Comparison of ENCODE assay signal across 8 cellular contexts in genomic region chr2:231037731-231038482, GRCh38. TPM values are rescaled to one million over a fixed set of nuclear protein-coding genes. Genes with fewer than 3 reads are reported as not detected.
A peak's percentile ranks its signal among the peaks of the same experiment; 100 is the strongest.
DNase-seq lines count a peak whose midpoint lies in the region; ATAC-seq and TF ChIP-seq lines count a peak whose summit lies in the region.

No MANE protein-coding gene starts in this region.

- peak; percentile 31 for ATAC-seq in HG03432 (IDR thresholded peaks at IDR 0.05; ENCODE audit: unreplicated experiment)
- no peak for ATAC-seq in GM21390 (IDR thresholded peaks at IDR 0.05; ENCODE audit: unreplicated experiment)
- ATAC-seq in GM18520 (IDR thresholded peaks at IDR 0.05; ENCODE audit: unreplicated experiment), result no peak
- ATAC-seq in GM19455 (IDR thresholded peaks at IDR 0.05; ENCODE audit: unreplicated experiment), result no peak

- no peaks in the 10 kb centered on the region for H3K36me3 ChIP-seq in BJ (ENCODE audit: control insufficient read depth, insufficient read depth, low read length)
- no peaks in the 10 kb centered on the region for H3K36me3 ChIP-seq in muscle layer of duodenum (ENCODE audit: control insufficient read depth in 1 of 2, insufficient read depth in 2 of 2, low read length in 2 of 2)

- TF ChIP-seq CTCF in BJ (IDR thresholded peaks at IDR 0.05; ENCODE audit: insufficient read depth, low read depth, low read length) (no peak), coronary artery (IDR thresholded peaks at IDR 0.05) (no peak)

- peaks cover 40% of the 10 kb centered on the region for H3K27me3 ChIP-seq in BJ (ENCODE audit: control insufficient read depth, insufficient read depth, low read length)
- peaks cover 7% of the 10 kb centered on the region for H3K27me3 ChIP-seq in muscle layer of duodenum (ENCODE audit: low read depth, low read length)

- DNase-seq in BJ (ENCODE audit: low read depth) (no peak), coronary artery (ENCODE audit: low spot score) (no peak), T1000 (lab: John Stamatoyannopoulos, UW) (no peak)

- no peaks in the 10 kb centered on the region for H3K9me3 ChIP-seq in muscle layer of duodenum (ENCODE audit: control insufficient read depth in 1 of 2, low read length in 2 of 2)

- POLR2A ChIA-PET in BJ (lab: Charles Lee), result no interaction called here

- CTCF ChIA-PET in BJ (lab: Yijun Ruan, JAX), result interaction anchor here (1.1 to 2.4 kb wide), 3 partner anchors 12 to 15 kb away, joined by 3 to 8 read pairs (median 4); no protein-coding TSS in a partner anchor

- H3K27ac ChIP-seq in coronary artery (no peak overlapping the region), muscle layer of duodenum (ENCODE audit: low read length) (no peak overlapping the region)

- peaks cover 0 to 6% of the 10 kb centered on the region in 2 donors for H3K4me1 ChIP-seq in muscle layer of duodenum (ENCODE audit: control insufficient read depth in 1 of 2, insufficient read depth in 2 of 2, low read length in 2 of 2)

- peak overlapping the region; percentile 13 for H3K4me3 ChIP-seq in BJ (ENCODE audit: low read depth, low read length)
- H3K4me3 ChIP-seq in coronary artery, result peak overlapping the region; percentile 66
- peak overlapping the region; percentile 37 to 46 for H3K4me3 ChIP-seq in muscle layer of duodenum (ENCODE audit: low read depth in 1 of 2, low read length in 2 of 2)

RNA-seq across cellular contexts. Expression of gene C2orf72, which starts 0.6 kb away (rescaled TPM):
- polyA plus RNA-seq in BJ (2011; rRNA removed), result 0.11 and 0.17 TPM in 2 replicates
- 0.71 TPM in 1 of 2 replicates, not detected in the other for polyA minus RNA-seq in BJ (2011; rRNA and poly(A)+ RNA removed)

RNA-seq across cellular contexts. Expression of gene PSMD1, which starts 18.8 kb away (rescaled TPM):
- polyA plus RNA-seq in BJ (2011; rRNA removed), result 153 and 206 TPM in 2 replicates
- 113 and 156 TPM in 2 replicates for polyA minus RNA-seq in BJ (2011; rRNA and poly(A)+ RNA removed)

RNA-seq across cellular contexts. Expression of gene SPATA3, which starts 42.0 kb away (rescaled TPM):
- not detected in 2 replicates for polyA plus RNA-seq in BJ (2011; rRNA removed)
- polyA minus RNA-seq in BJ (2011; rRNA and poly(A)+ RNA removed), result not detected in 2 replicates

Comparison
In these comparisons a context has a peak if more than half of its experiments do, and no peak if none do; other contexts are left out.
1. H3K4me3 ChIP-seq: peak in every context shown above with its lines; median percentile 66 in coronary artery; 42 in muscle layer of duodenum; 13 in BJ.